8 cellular contexts compared by ENCODE assay signal in the genomic region with DNA sequence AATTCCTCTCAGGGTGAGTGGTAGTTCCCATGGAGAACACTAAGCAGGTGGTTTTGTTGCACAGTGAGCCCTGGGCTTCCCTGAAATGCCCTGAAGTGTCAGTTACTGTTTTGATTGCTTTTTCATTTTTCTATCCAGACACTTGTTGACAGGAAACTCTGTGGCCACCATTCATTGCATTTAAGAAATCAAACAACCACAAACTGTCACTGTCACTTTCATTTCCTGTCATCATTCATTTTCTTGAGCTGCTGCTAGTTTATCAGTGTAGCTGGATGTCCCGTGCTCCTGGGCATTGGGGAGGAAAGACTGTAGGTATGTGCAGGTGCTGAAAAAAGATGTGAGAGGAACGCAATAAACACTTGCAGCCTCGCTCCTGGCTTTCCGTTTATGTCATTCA.
DNase-seq lines count a peak whose midpoint lies in the region; ATAC-seq and TF ChIP-seq lines count a peak whose summit lies in the region.

No MANE protein-coding gene starts in this region.

- H3K9me3 Mint-ChIP-seq in activated T-helper 2 cell treated with anti-CD3 and anti-CD28 coated beads, Interferon-gamma antibody, Interleukin-2, Interleukin-4, amounts not matched to agents 10 μg/mL and 5 μg/mL and 100 μg/mL, durations not matched to agents 14 hours and 24 hours and 36 hours = peaks cover 26% of the 10 kb centered on the region
- H3K9me3 Mint-ChIP-seq in nephron progenitor cell = peaks cover 33% of the 10 kb centered on the region

- intact Hi-C loops in activated T-helper 2 cell treated with anti-CD3 and anti-CD28 coated beads, Interferon-gamma antibody, Interleukin-2, Interleukin-4, amounts not matched to agents 10 μg/mL and 5 μg/mL and 100 μg/mL, durations not matched to agents 14 hours and 24 hours and 36 hours (cut with micrococcal nuclease) = loop anchor here (1.0 to 10.0 kb wide), 3 partner anchors 88 to 333 kb away; no protein-coding TSS in a partner anchor

- peaks cover 64% of the 10 kb centered on the region for H3K27me3 Mint-ChIP-seq in activated T-helper 2 cell treated with anti-CD3 and anti-CD28 coated beads, Interferon-gamma antibody, Interleukin-2, Interleukin-4, amounts not matched to agents 10 μg/mL and 5 μg/mL and 100 μg/mL, durations not matched to agents 14 hours and 24 hours and 36 hours (ENCODE audit: low read depth)
- no peaks in the 10 kb centered on the region for H3K27me3 Mint-ChIP-seq in nephron progenitor cell (ENCODE audit: low read depth, poor library complexity)

- H3K4me3 Mint-ChIP-seq in activated T-helper 2 cell treated with anti-CD3 and anti-CD28 coated beads, Interferon-gamma antibody, Interleukin-2, Interleukin-4, amounts not matched to agents 10 μg/mL and 5 μg/mL and 100 μg/mL, durations not matched to agents 14 hours and 24 hours and 36 hours (ENCODE audit: low read depth) = peak overlapping the region; percentile 1
- no peak overlapping the region for H3K4me3 Mint-ChIP-seq in nephron progenitor cell

- H3K36me3 Mint-ChIP-seq in activated T-helper 2 cell treated with anti-CD3 and anti-CD28 coated beads, Interferon-gamma antibody, Interleukin-2, Interleukin-4, amounts not matched to agents 10 μg/mL and 5 μg/mL and 100 μg/mL, durations not matched to agents 14 hours and 24 hours and 36 hours (ENCODE audit: low read depth) = peaks cover 4% of the 10 kb centered on the region
- peaks cover 5% of the 10 kb centered on the region for H3K36me3 Mint-ChIP-seq in nephron progenitor cell (ENCODE audit: low read depth)

- in situ Hi-C loops in KBM-7 (cut with MboI; ENCODE audit: low pct_unique_long_range_greater_than_20kb, low sequenced_read_pairs) = no loop called here

- TF ChIP-seq CTCF in nephron progenitor cell (IDR thresholded peaks at IDR 0.05) = no peak

- DNase-seq in KBM-7 = peak; percentile 50
- DNase-seq in activated T-helper 2 cell treated with anti-CD3 and anti-CD28 coated beads, Interferon-gamma antibody, Interleukin-2, Interleukin-4, amounts not matched to agents 10 μg/mL and 5 μg/mL and 100 μg/mL, durations not matched to agents 14 hours and 24 hours and 36 hours (ENCODE audit: low spot score) = peak; percentile 36
- DNase-seq in NCI-H2227 treated with DMSO at 0.1 percent for 48 hours (lab: John Stamatoyannopoulos, UW) = no peak
- no peak for DNase-seq in amygdala (lab: John Stamatoyannopoulos, UW)
- DNase-seq in nephron progenitor cell = no peak

- peak overlapping the region; percentile 32 for H3K27ac Mint-ChIP-seq in activated T-helper 2 cell treated with anti-CD3 and anti-CD28 coated beads, Interferon-gamma antibody, Interleukin-2, Interleukin-4, amounts not matched to agents 10 μg/mL and 5 μg/mL and 100 μg/mL, durations not matched to agents 14 hours and 24 hours and 36 hours
- no peak overlapping the region for H3K27ac Mint-ChIP-seq in nephron progenitor cell

- ATAC-seq in GM18520 (IDR thresholded peaks at IDR 0.05; ENCODE audit: unreplicated experiment) (peak; percentile 92), GM21723 (IDR thresholded peaks at IDR 0.05; ENCODE audit: unreplicated experiment) (peak; percentile 95), SK-N-SH treated with all-trans-retinoic acid at 6 μM for 48 hours (no peak)

- peaks cover 26% of the 10 kb centered on the region for H3K4me1 Mint-ChIP-seq in activated T-helper 2 cell treated with anti-CD3 and anti-CD28 coated beads, Interferon-gamma antibody, Interleukin-2, Interleukin-4, amounts not matched to agents 10 μg/mL and 5 μg/mL and 100 μg/mL, durations not matched to agents 14 hours and 24 hours and 36 hours (ENCODE audit: low read depth)
- no peaks in the 10 kb centered on the region for H3K4me1 Mint-ChIP-seq in nephron progenitor cell

TF ChIP-seq in SK-N-SH treated with all-trans-retinoic acid at 6 μM for 48 hours, 23 proteins besides CTCF, POLR2A, EP300 and RAD21:
- TF ChIP-seq TCF4 (CRISPR knock-in tag; IDR thresholded peaks at IDR 0.05; ENCODE audit: borderline replicate concordance) (no peak), ZFP30 (CRISPR knock-in tag; IDR thresholded peaks at IDR 0.05) (no peak), TOX (CRISPR knock-in tag; IDR thresholded peaks at IDR 0.05; ENCODE audit: borderline replicate concordance) (no peak), ARNTL (CRISPR knock-in tag; IDR thresholded peaks at IDR 0.05; ENCODE audit: borderline replicate concordance, low read depth) (no peak), POU6F1 (CRISPR knock-in tag; IDR thresholded peaks at IDR 0.05; ENCODE audit: borderline replicate concordance, low read depth) (no peak), ESRRG (CRISPR knock-in tag; IDR thresholded peaks at IDR 0.05) (no peak), OSR1 (CRISPR knock-in tag; IDR thresholded peaks at IDR 0.05) (no peak), ZNF8 (CRISPR knock-in tag; IDR thresholded peaks at IDR 0.05) (no peak), ZNF565 (CRISPR knock-in tag; conservative IDR thresholded peaks at IDR 0.05; ENCODE audit: low read depth) (no peak), BACH2 (CRISPR knock-in tag; IDR thresholded peaks at IDR 0.05; ENCODE audit: borderline replicate concordance) (no peak), PPARA (CRISPR knock-in tag; IDR thresholded peaks at IDR 0.05; ENCODE audit: borderline replicate concordance) (no peak), ZFP3 (CRISPR knock-in tag; IDR thresholded peaks at IDR 0.05) (no peak), SNAI2 (CRISPR knock-in tag; IDR thresholded peaks at IDR 0.05) (no peak), GLIS3 (CRISPR knock-in tag; IDR thresholded peaks at IDR 0.05) (no peak), ZNF70 (CRISPR knock-in tag; IDR thresholded peaks at IDR 0.05) (no peak), CSDC2 (CRISPR knock-in tag; IDR thresholded peaks at IDR 0.05) (no peak), ISL1 (CRISPR knock-in tag; IDR thresholded peaks at IDR 0.05) (no peak)
- TF ChIP-seq, protein P1, sequence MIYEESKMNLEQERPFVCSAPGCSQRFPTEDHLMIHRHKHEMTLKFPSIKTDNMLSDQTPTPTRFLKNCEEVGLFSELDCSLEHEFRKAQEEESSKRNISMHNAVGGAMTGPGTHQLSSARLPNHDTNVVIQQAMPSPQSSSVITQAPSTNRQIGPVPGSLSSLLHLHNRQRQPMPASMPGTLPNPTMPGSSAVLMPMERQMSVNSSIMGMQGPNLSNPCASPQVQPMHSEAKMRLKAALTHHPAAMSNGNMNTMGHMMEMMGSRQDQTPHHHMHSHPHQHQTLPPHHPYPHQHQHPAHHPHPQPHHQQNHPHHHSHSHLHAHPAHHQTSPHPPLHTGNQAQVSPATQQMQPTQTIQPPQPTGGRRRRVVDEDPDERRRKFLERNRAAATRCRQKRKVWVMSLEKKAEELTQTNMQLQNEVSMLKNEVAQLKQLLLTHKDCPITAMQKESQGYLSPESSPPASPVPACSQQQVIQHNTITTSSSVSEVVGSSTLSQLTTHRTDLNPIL (CRISPR knock-in tag; IDR thresholded peaks at IDR 0.05; ENCODE audit: low read depth) = no peak
- TF ChIP-seq, protein P2, sequence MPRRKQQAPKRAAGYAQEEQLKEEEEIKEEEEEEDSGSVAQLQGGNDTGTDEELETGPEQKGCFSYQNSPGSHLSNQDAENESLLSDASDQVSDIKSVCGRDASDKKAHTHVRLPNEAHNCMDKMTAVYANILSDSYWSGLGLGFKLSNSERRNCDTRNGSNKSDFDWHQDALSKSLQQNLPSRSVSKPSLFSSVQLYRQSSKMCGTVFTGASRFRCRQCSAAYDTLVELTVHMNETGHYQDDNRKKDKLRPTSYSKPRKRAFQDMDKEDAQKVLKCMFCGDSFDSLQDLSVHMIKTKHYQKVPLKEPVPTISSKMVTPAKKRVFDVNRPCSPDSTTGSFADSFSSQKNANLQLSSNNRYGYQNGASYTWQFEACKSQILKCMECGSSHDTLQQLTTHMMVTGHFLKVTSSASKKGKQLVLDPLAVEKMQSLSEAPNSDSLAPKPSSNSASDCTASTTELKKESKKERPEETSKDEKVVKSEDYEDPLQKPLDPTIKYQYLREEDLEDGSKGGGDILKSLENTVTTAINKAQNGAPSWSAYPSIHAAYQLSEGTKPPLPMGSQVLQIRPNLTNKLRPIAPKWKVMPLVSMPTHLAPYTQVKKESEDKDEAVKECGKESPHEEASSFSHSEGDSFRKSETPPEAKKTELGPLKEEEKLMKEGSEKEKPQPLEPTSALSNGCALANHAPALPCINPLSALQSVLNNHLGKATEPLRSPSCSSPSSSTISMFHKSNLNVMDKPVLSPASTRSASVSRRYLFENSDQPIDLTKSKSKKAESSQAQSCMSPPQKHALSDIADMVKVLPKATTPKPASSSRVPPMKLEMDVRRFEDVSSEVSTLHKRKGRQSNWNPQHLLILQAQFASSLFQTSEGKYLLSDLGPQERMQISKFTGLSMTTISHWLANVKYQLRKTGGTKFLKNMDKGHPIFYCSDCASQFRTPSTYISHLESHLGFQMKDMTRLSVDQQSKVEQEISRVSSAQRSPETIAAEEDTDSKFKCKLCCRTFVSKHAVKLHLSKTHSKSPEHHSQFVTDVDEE (CRISPR knock-in tag; IDR thresholded peaks at IDR 0.05) = no peak
- TF ChIP-seq, protein P3, sequence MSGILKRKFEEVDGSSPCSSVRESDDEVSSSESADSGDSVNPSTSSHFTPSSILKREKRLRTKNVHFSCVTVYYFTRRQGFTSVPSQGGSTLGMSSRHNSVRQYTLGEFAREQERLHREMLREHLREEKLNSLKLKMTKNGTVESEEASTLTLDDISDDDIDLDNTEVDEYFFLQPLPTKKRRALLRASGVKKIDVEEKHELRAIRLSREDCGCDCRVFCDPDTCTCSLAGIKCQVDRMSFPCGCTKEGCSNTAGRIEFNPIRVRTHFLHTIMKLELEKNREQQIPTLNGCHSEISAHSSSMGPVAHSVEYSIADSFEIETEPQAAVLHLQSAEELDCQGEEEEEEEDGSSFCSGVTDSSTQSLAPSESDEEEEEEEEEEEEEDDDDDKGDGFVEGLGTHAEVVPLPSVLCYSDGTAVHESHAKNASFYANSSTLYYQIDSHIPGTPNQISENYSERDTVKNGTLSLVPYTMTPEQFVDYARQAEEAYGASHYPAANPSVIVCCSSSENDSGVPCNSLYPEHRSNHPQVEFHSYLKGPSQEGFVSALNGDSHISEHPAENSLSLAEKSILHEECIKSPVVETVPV (CRISPR knock-in tag; IDR thresholded peaks at IDR 0.05) = no peak
TF ChIP-seq in SK-N-SH treated with all-trans-retinoic acid at 6 μM for 48 hours: peak in this region for 0.

Comparison
In these comparisons a context has a peak if more than half of its experiments do, and no peak if none do; other contexts are left out.
1. DNase-seq: peak in KBM-7 (single experiment) and activated T-helper 2 cell treated with anti-CD3 and anti-CD28 coated beads, Interferon-gamma antibody, Interleukin-2, Interleukin-4, amounts not matched to agents 10 μg/mL and 5 μg/mL and 100 μg/mL, durations not matched to agents 14 hours and 24 hours and 36 hours (single experiment); none in NCI-H2227 treated with DMSO at 0.1 percent for 48 hours (single experiment), amygdala (0 of 56) and nephron progenitor cell (single experiment).